Comparison of ENCODE assay signal across 14 cellular contexts in the genomic region with DNA sequence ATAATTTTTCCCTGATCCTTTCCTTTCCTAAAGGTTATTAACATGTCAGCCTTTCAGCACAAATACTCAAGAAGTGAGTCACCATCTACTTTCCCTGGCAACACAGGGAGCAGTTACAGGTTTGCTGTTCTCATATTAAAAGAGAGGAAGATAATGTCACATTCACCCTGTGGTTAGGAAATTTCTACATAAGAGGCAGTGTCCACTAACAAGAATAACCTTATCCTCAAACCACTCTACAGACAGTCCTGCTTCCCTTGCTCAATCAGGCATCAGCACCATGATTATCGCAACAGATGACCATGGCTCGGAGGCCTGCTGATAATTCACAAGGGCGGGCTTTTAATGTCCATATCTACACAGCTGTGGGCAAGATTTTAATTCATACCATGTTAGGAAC. TPM values are rescaled to one million over a fixed set of nuclear protein-coding genes. Genes with fewer than 3 reads are reported as not detected.
DNase-seq lines count a peak whose midpoint lies in the region; ATAC-seq and TF ChIP-seq lines count a peak whose summit lies in the region.
"Had no signal": no experiment of that assay in that cellular context is flagged by ENCODE, and none has a peak within 500 bp of the region (broad histone marks: within the 10 kb centered on the region; RNA-seq: fewer than 3 reads in every experiment).

No MANE protein-coding gene starts in this region.

- TF ChIP-seq POLR2A in esophagus muscularis mucosa (IDR thresholded peaks at IDR 0.05; ENCODE audit: low read depth) = no peak

- TF ChIP-seq CTCF in BJ (IDR thresholded peaks at IDR 0.05; ENCODE audit: insufficient read depth, low read depth, low read length) (no peak), esophagus muscularis mucosa (IDR thresholded peaks at IDR 0.05) (no peak), neural progenitor cell (IDR thresholded peaks at IDR 0.05) (no peak)

- intact Hi-C loops in esophagus muscularis mucosa (cut with DNase I) = no loop called here

- H3K4me1 ChIP-seq in esophagus muscularis mucosa = peaks cover 0 to 16% (median 9%) of the 10 kb centered on the region in 4 donors
- H3K4me1 ChIP-seq in neural progenitor cell = no peaks in the 10 kb centered on the region
- H3K4me1 ChIP-seq: colonic mucosa had no signal

- H3K4me3 Mint-ChIP-seq in neural progenitor cell = no peak overlapping the region
- H3K4me3 Mint-ChIP-seq: activated CD4-positive, alpha-beta T cell treated with anti-CD3 and anti-CD28 coated beads for 36 hours had no signal

- no peak for TF ChIP-seq EP300 in esophagus muscularis mucosa (IDR thresholded peaks at IDR 0.05)

- H3K4me1 Mint-ChIP-seq in neural progenitor cell = no peaks in the 10 kb centered on the region
- H3K4me1 Mint-ChIP-seq: activated CD4-positive, alpha-beta T cell treated with anti-CD3 and anti-CD28 coated beads for 36 hours had no signal

- H3K4me3 ChIP-seq in BJ (ENCODE audit: low read depth, low read length) (no peak overlapping the region), esophagus muscularis mucosa (no peak overlapping the region), neural progenitor cell (no peak overlapping the region)
- H3K4me3 ChIP-seq: colonic mucosa had no signal

- CTCF ChIA-PET in BJ (lab: Yijun Ruan, JAX) = interaction anchor here (0.6 to 2.3 kb wide), 5 partner anchors 11 to 36 kb away, joined by 3 to 6 read pairs (median 3); partner anchors contain the start of gene RNF150

- H3K27me3 Mint-ChIP-seq in neural progenitor cell (ENCODE audit: insufficient read depth, low read depth) = no peaks in the 10 kb centered on the region

- H3K36me3 ChIP-seq in BJ (ENCODE audit: control insufficient read depth, insufficient read depth, low read length) = no peaks in the 10 kb centered on the region
- no peaks in the 10 kb centered on the region for H3K36me3 ChIP-seq in esophagus muscularis mucosa
- no peaks in the 10 kb centered on the region for H3K36me3 ChIP-seq in neural progenitor cell
- H3K36me3 ChIP-seq: colonic mucosa had no signal

- no peaks in the 10 kb centered on the region for H3K36me3 Mint-ChIP-seq in neural progenitor cell

- peak; percentile 70 for DNase-seq in BJ (ENCODE audit: low read depth)
- peak; percentile 78 for DNase-seq in NCI-H226
- DNase-seq in esophagus muscularis mucosa (ENCODE audit: extremely low spot score) = no peak
- peak; percentile 25 for DNase-seq in myocyte (ENCODE audit: low read depth)
- no peak for DNase-seq in neural progenitor cell (ENCODE audit: low spot score)
- no peak for DNase-seq in NCI-H524 (lab: John Stamatoyannopoulos, UW)
- DNase-seq: activated CD4-positive, alpha-beta T cell treated with anti-CD3 and anti-CD28 coated beads for 36 hours; activated effector memory CD4-positive, alpha-beta T cell treated with Interleukin-2 at 50 U/mL for 16 hours; colonic mucosa; hypothalamus; NCI-H748 treated with DMSO at 0.1 percent for 48 hours; stimulated activated naive CD4-positive, alpha-beta T cell treated with Interleukin-2 at 50 U/mL for 16 hours had no signal

- no peak overlapping the region for H3K27ac Mint-ChIP-seq in neural progenitor cell
- H3K27ac Mint-ChIP-seq: activated CD4-positive, alpha-beta T cell treated with anti-CD3 and anti-CD28 coated beads for 36 hours had no signal

- no peaks in the 10 kb centered on the region for H4K20me1 ChIP-seq in neural progenitor cell (ENCODE audit: low read depth)

- H3K4me2 ChIP-seq in neural progenitor cell = no peak overlapping the region

- no peaks in the 10 kb centered on the region for H3K9me3 ChIP-seq in esophagus muscularis mucosa
- H3K9me3 ChIP-seq in neural progenitor cell (ENCODE audit: low read depth) = no peaks in the 10 kb centered on the region
- H3K9me3 ChIP-seq: colonic mucosa had no signal

- no peaks in the 10 kb centered on the region for H3K79me2 ChIP-seq in neural progenitor cell (ENCODE audit: low read depth)

- H3K27ac ChIP-seq in esophagus muscularis mucosa (replicated peaks in 1 of 4) (peak overlapping the region; percentile 28 to 48 (median 40)), neural progenitor cell (no peak overlapping the region)
- H3K27ac ChIP-seq: colonic mucosa had no signal

- H3K9ac ChIP-seq in neural progenitor cell = no peak overlapping the region

- WGBS in esophagus muscularis mucosa = 83% methylated on average over 3 of the region's 3 CpGs

- no peak overlapping the region for H2AFZ ChIP-seq in neural progenitor cell (replicated peaks)

- ATAC-seq in HG03354 (IDR thresholded peaks at IDR 0.05; ENCODE audit: poor library complexity, severe bottlenecking, unreplicated experiment) = no peak
- no peak for ATAC-seq in HG02885 (IDR thresholded peaks at IDR 0.05; ENCODE audit: poor library complexity, unreplicated experiment)
- ATAC-seq: activated CD4-positive, alpha-beta T cell treated with anti-CD3 and anti-CD28 coated beads for 36 hours had no signal

- H3K9me3 Mint-ChIP-seq in neural progenitor cell = no peaks in the 10 kb centered on the region

- POLR2A ChIA-PET in BJ (lab: Charles Lee) = no interaction called here

- H3F3A ChIP-seq in neural progenitor cell (ENCODE audit: low read depth) = no peaks in the 10 kb centered on the region

- H3K27me3 ChIP-seq in BJ (ENCODE audit: control insufficient read depth, insufficient read depth, low read length) (no peaks in the 10 kb centered on the region), esophagus muscularis mucosa (no peaks in the 10 kb centered on the region), neural progenitor cell (no peaks in the 10 kb centered on the region)
- H3K27me3 ChIP-seq: colonic mucosa had no signal

RNA-seq across cellular contexts. Expression of gene RNF150, which starts 30.9 kb away (rescaled TPM):
- 39.4 and 47.7 TPM in 2 replicates for polyA plus RNA-seq in BJ (2011; rRNA removed)
- 95.5 and 95.6 TPM in 2 replicates for polyA minus RNA-seq in BJ (2011; rRNA and poly(A)+ RNA removed)
- total RNA-seq in esophagus muscularis mucosa = 10 to 100 TPM; 33.1 to 53.3 (median 43.6) TPM
- total RNA-seq in myocyte = 1.5 and 4.4 TPM in 2 replicates
- 5.2 TPM for polyA plus RNA-seq in myocyte (2012)
- 1.4 and 2.6 TPM in 2 replicates for total RNA-seq in neural progenitor cell (ENCODE audit: low replicate concordance)

Comparison
In these comparisons a context has a peak if more than half of its experiments do, and no peak if none do; other contexts are left out.
1. DNase-seq: peak in BJ (single experiment), NCI-H226 (single experiment) and myocyte (single experiment); none in esophagus muscularis mucosa (single experiment), neural progenitor cell (single experiment) and NCI-H524 (0 of 2).